11 cellular contexts compared by ENCODE assay signal in genomic region chr7:2802082-2802481, GRCh38. TPM values are rescaled to one million over a fixed set of nuclear protein-coding genes. Genes with fewer than 3 reads are reported as not detected.
DNase-seq lines count a peak whose midpoint lies in the region; ATAC-seq, FAIRE-seq and TF ChIP-seq lines count a peak whose summit lies in the region.
"Had no signal": no experiment of that assay in that cellular context is flagged by ENCODE, and none has a peak within 500 bp of the region (broad histone marks: within the 10 kb centered on the region; RNA-seq: fewer than 3 reads in every experiment).

No MANE protein-coding gene starts in this region.

- DNase-seq in HepG2 (ENCODE audit: low spot score): no peak
- no peak for DNase-seq in right lobe of liver
- no peak for DNase-seq in ascending aorta (ENCODE audit: low spot score in 2 of 2)
- no peak for DNase-seq in hepatocyte (ENCODE audit: low spot score)
- no peak for DNase-seq in psoas muscle
- DNase-seq in MV-4-11 (lab: John Stamatoyannopoulos, UW): no peak
- no peak for DNase-seq in activated naive CD4-positive, alpha-beta T cell treated with anti-CD3 and anti-CD28 coated beads, Interleukin-2, amount 50 U/mL, for 16 hours
- DNase-seq in WERI-Rb-1: no peak
- DNase-seq: occipital lobe; stimulated activated CD4-positive, alpha-beta T cell treated with anti-CD3 and anti-CD28 coated beads, Interleukin-2, amount 100 ng/mL, for 24 hours; stimulated activated naive CD8-positive, alpha-beta T cell treated with anti-CD3 and anti-CD28 coated beads, Interleukin-15, Interleukin-2, amounts not matched to agents 100 U/mL and 50 U/mL, for 24 hours had no signal

- in situ Hi-C loops in HepG2 (cut with HindIII; ENCODE audit: extremely low pct_ligation_motif_present, low pct_unique_long_range_greater_than_20kb): no loop called here

- WGBS in HepG2 (ENCODE audit: low lambda C conversion rate): 18% methylated on average over 2 of the region's 2 CpGs
- 55% methylated on average over 2 of the region's 2 CpGs for WGBS in right lobe of liver (ENCODE audit: insufficient coverage, low coverage, low lambda C conversion rate, missing lambda C conversion rate)
- 22% methylated on average over 2 of the region's 2 CpGs for WGBS in hepatocyte (ENCODE audit: low lambda C conversion rate, missing lambda C conversion rate)
- 49 to 71% (median 63%) methylated on average over 2 of the region's 2 CpGs for WGBS in psoas muscle, 3 donors

- peaks cover 98% of the 10 kb centered on the region for H3K4me1 ChIP-seq in HepG2 (ENCODE audit: insufficient read depth, low read length)
- H3K4me1 ChIP-seq in right lobe of liver: peaks cover 0 to 12% (median 2%) of the 10 kb centered on the region in 4 donors
- peaks cover 0 to 23% of the 10 kb centered on the region in 2 donors for H3K4me1 ChIP-seq in ascending aorta
- H3K4me1 ChIP-seq in hepatocyte (ENCODE audit: insufficient read depth): peaks cover 51% of the 10 kb centered on the region
- peaks cover 5% of the 10 kb centered on the region for H3K4me1 ChIP-seq in psoas muscle

- BruUV-seq in HepG2 (replicated peaks; lab: Mats Ljungman, UMichigan): no TSS peak

- TF ChIP-seq RAD21 in HepG2 (CRISPR knock-in tag; IDR thresholded peaks at IDR 0.05): no peak

- H2AFZ ChIP-seq in HepG2 (ENCODE audit: low read length): no peak overlapping the region
- no peak overlapping the region for H2AFZ ChIP-seq in hepatocyte

- FAIRE-seq in HepG2 (lab: Jason Lieb, UNC): no peak

- TF ChIP-seq CTCF in HepG2 (CRISPR knock-in tag; IDR thresholded peaks at IDR 0.05): no peak
- no peak for TF ChIP-seq CTCF in right lobe of liver (IDR thresholded peaks at IDR 0.05)
- no peak for TF ChIP-seq CTCF in ascending aorta (IDR thresholded peaks at IDR 0.05)
- no peak for TF ChIP-seq CTCF in hepatocyte (IDR thresholded peaks at IDR 0.05; ENCODE audit: poor library complexity)
- no peak for TF ChIP-seq CTCF in psoas muscle (IDR thresholded peaks at IDR 0.05)
- TF ChIP-seq CTCF in WERI-Rb-1 (IDR thresholded peaks at IDR 0.05; ENCODE audit: low read depth, low read length): no peak

- H3K9me3 ChIP-seq in HepG2 (ENCODE audit: low read length) (no peaks in the 10 kb centered on the region), right lobe of liver (no peaks in the 10 kb centered on the region), ascending aorta (no peaks in the 10 kb centered on the region), hepatocyte (ENCODE audit: low read depth) (no peaks in the 10 kb centered on the region), psoas muscle (no peaks in the 10 kb centered on the region), WERI-Rb-1 (ENCODE audit: severe bottlenecking) (no peaks in the 10 kb centered on the region)

- no peaks in the 10 kb centered on the region for H3K9me2 ChIP-seq in hepatocyte (replicated peaks; ENCODE audit: insufficient read depth)

- no peaks in the 10 kb centered on the region for H4K20me1 ChIP-seq in HepG2 (ENCODE audit: insufficient read depth, low read length)
- no peaks in the 10 kb centered on the region for H4K20me1 ChIP-seq in hepatocyte (ENCODE audit: insufficient read depth, poor library complexity, severe bottlenecking)

- H3K27ac ChIP-seq in HepG2 (ENCODE audit: extremely low read length, insufficient read depth, low read length): peak overlapping the region; percentile 97
- no peak overlapping the region for H3K27ac ChIP-seq in right lobe of liver
- peak overlapping the region; percentile 55 to 74 for H3K27ac ChIP-seq in ascending aorta
- peak overlapping the region; percentile 97 for H3K27ac ChIP-seq in hepatocyte
- no peak overlapping the region for H3K27ac ChIP-seq in psoas muscle
- no peak overlapping the region for H3K27ac ChIP-seq in WERI-Rb-1

- no peak for TF ChIP-seq EP300 in HepG2 (IDR thresholded peaks at IDR 0.05; ENCODE audit: low read depth in 2 of 2, low read length in 2 of 2)
- TF ChIP-seq EP300 in HepG2 (CRISPR knock-in tag; IDR thresholded peaks at IDR 0.05; ENCODE audit: borderline replicate concordance): no peak

- H3K4me2 ChIP-seq in HepG2 (ENCODE audit: low read depth, low read length) (peak overlapping the region; percentile 98), hepatocyte (peak overlapping the region; percentile 71)

- H3K27me3 ChIP-seq in HepG2 (ENCODE audit: control insufficient read depth in 1 of 2, insufficient read depth in 2 of 2, low read length in 2 of 2) (no peaks in the 10 kb centered on the region), right lobe of liver (no peaks in the 10 kb centered on the region), ascending aorta (no peaks in the 10 kb centered on the region), hepatocyte (no peaks in the 10 kb centered on the region), psoas muscle (ENCODE audit: insufficient read depth in 3 of 3, low read length in 2 of 3) (no peaks in the 10 kb centered on the region), WERI-Rb-1 (ENCODE audit: insufficient read depth, low read depth, severe bottlenecking) (no peaks in the 10 kb centered on the region)

- intact Hi-C loops in HepG2 (cut with micrococcal nuclease; ENCODE audit: unreplicated experiment): loop anchor here (1.0 to 5.0 kb wide), 3 partner anchors 42 to 60 kb away; partner anchors contain the start of gene GNA12
- intact Hi-C loops in right lobe of liver (cut with DNase I): no loop called here
- intact Hi-C loops in ascending aorta (cut with DNase I): no loop called here
- intact Hi-C loops in psoas muscle (cut with DNase I): no loop called here

- POLR2A ChIA-PET in HepG2 (lab: Yijun Ruan, JAX): interaction anchor here (0.6 to 3.9 kb wide), 13 partner anchors 9 to 62 kb away, joined by 3 to 54 read pairs (median 7); no protein-coding TSS in a partner anchor

- peak overlapping the region; percentile 84 for H3K9ac ChIP-seq in HepG2 (ENCODE audit: insufficient read depth, low read depth, low read length)

- TF ChIP-seq POLR2A in HepG2 (IDR thresholded peaks at IDR 0.05; ENCODE audit: insufficient read depth in 1 of 2, low read depth in 2 of 2, low read length in 2 of 2) (no peak), right lobe of liver (IDR thresholded peaks at IDR 0.05) (no peak)

- H3K4me3 ChIP-seq in HepG2 (replicated peaks in 1 of 3; ENCODE audit: insufficient read depth in 1 of 3, low read depth in 2 of 3, low read length in 3 of 3) (peak overlapping the region in 2 of 3 experiments; percentile 25 to 55; a peak in 2 of 6 replicates), right lobe of liver (no peak overlapping the region), ascending aorta (peak overlapping the region in 1 of 2 donors; percentile 50), hepatocyte (no peak overlapping the region), psoas muscle (no peak overlapping the region), WERI-Rb-1 (ENCODE audit: low read depth, low read length) (no peak overlapping the region)

- ATAC-seq in HepG2 (no peak), right lobe of liver (no peak), psoas muscle (no peak)
- ATAC-seq: stimulated activated naive CD8-positive, alpha-beta T cell treated with anti-CD3 and anti-CD28 coated beads, Interleukin-15, Interleukin-2, amounts not matched to agents 100 U/mL and 50 U/mL, for 24 hours had no signal

- H3K36me3 ChIP-seq in HepG2 (replicated peaks in 1 of 2; ENCODE audit: control insufficient read depth in 1 of 2, insufficient read depth in 2 of 2, low read length in 2 of 2): no peaks in the 10 kb centered on the region; a peak in 1 of 5 replicates
- H3K36me3 ChIP-seq in right lobe of liver: no peaks in the 10 kb centered on the region
- H3K36me3 ChIP-seq in ascending aorta: no peaks in the 10 kb centered on the region
- no peaks in the 10 kb centered on the region for H3K36me3 ChIP-seq in hepatocyte (replicated peaks; ENCODE audit: insufficient read depth, low read depth)
- no peaks in the 10 kb centered on the region for H3K36me3 ChIP-seq in psoas muscle (ENCODE audit: insufficient read depth in 1 of 2, low read depth in 1 of 2)
- no peaks in the 10 kb centered on the region for H3K36me3 ChIP-seq in WERI-Rb-1

- CTCF ChIA-PET in HepG2 (lab: Yijun Ruan, JAX; ENCODE audit: low intra/inter-chr PET ratio, low total read pairs): no interaction called here

- H3K79me2 ChIP-seq in HepG2 (ENCODE audit: insufficient read depth, low read length): peaks cover 82% of the 10 kb centered on the region
- peaks cover 74% of the 10 kb centered on the region for H3K79me2 ChIP-seq in hepatocyte

RNA-seq across cellular contexts. Expression of gene GNA12, which starts 42.0 kb away (rescaled TPM):
- 16.2 and 23.3 TPM in 2 replicates for total RNA-seq in HepG2 (2016; rRNA removed; fragmentation: Illumina TruSeq; extraction: Trizol)
- total RNA-seq in HepG2 (2016; cell fraction: cytosol; rRNA removed; fragmentation: Illumina TruSeq; extraction: Trizol; ENCODE audit: low read depth): 7.2 and 7.5 TPM in 2 replicates
- 16.1 and 17.2 TPM in 2 replicates for total RNA-seq in HepG2 (2016; cell fraction: insoluble cytoplasmic fraction; rRNA removed; fragmentation: Illumina TruSeq; extraction: Trizol)
- 26.9 and 27.9 TPM in 2 replicates for total RNA-seq in HepG2 (2016; cell fraction: membrane; rRNA removed; fragmentation: Illumina TruSeq; extraction: Trizol)
- total RNA-seq in HepG2 (2016; cell fraction: nucleus; rRNA removed; fragmentation: Illumina TruSeq; extraction: Trizol): 14.4 and 16.2 TPM in 2 replicates
- polyA plus RNA-seq in HepG2 (2011; rRNA removed): 50.9 and 68.0 TPM in 2 replicates
- polyA plus RNA-seq in HepG2 (2011; cell fraction: cytosol; rRNA removed): 45.6 and 47.6 TPM in 2 replicates
- 34.2 and 39.3 TPM in 2 replicates for polyA plus RNA-seq in HepG2 (2011; cell fraction: nucleus; rRNA removed)
- 39.2 and 40.4 TPM in 2 replicates for polyA plus RNA-seq in HepG2 (2012)
- 11.0 and 12.4 TPM in 2 replicates for polyA plus RNA-seq in HepG2 (2016; cell fraction: cytosol; fragmentation: Illumina TruSeq; extraction: Trizol; ENCODE audit: low read depth)
- 33.6 and 42.6 TPM in 2 replicates for polyA plus RNA-seq in HepG2 (2016; cell fraction: insoluble cytoplasmic fraction; fragmentation: Illumina TruSeq; extraction: Trizol; ENCODE audit: low read depth)
- 39.2 and 40.8 TPM in 2 replicates for polyA plus RNA-seq in HepG2 (2016; cell fraction: membrane; fragmentation: Illumina TruSeq; extraction: Trizol; ENCODE audit: low read depth)
- 26.9 and 29.3 TPM in 2 replicates for polyA plus RNA-seq in HepG2 (2016; cell fraction: nucleus; fragmentation: Illumina TruSeq; extraction: Trizol; ENCODE audit: insufficient read depth, low read depth)
- 54.6 and 166 TPM in 2 replicates for polyA minus RNA-seq in HepG2 (2011; rRNA and poly(A)+ RNA removed; ENCODE audit: low replicate concordance)
- polyA minus RNA-seq in HepG2 (2011; cell fraction: cytosol; rRNA and poly(A)+ RNA removed): 37.4 and 48.5 TPM in 2 replicates
- 30.9 and 39.8 TPM in 2 replicates for polyA minus RNA-seq in HepG2 (2011; cell fraction: nucleus; rRNA and poly(A)+ RNA removed)
- 10 to 100 TPM; 10.3 to 32.1 (median 14.1) TPM for total RNA-seq in right lobe of liver
- 61.0 TPM for total RNA-seq in ascending aorta
- total RNA-seq in hepatocyte: 28.4 and 54.8 TPM in 2 replicates
- polyA plus RNA-seq in hepatocyte: 34.8 and 40.2 TPM in 2 replicates
- 10 to 100 TPM; 14.6 to 20.2 (median 15.0) TPM for total RNA-seq in psoas muscle
- polyA plus RNA-seq in psoas muscle: 10 to 100 TPM in 2 of 3 donors, 1 to 10 TPM in 1; 7.1 to 19.3 (median 17.6) TPM

Comparison
In these comparisons a context has a peak if more than half of its experiments do, and no peak if none do; other contexts are left out.
1. H3K27ac ChIP-seq: peak in HepG2 (single experiment), ascending aorta (2 of 2) and hepatocyte (single experiment); none in right lobe of liver (0 of 3), psoas muscle (single experiment) and WERI-Rb-1 (single experiment).
2. H3K4me3 ChIP-seq: peak in HepG2 (2 of 3); none in right lobe of liver (0 of 3), hepatocyte (single experiment), psoas muscle (single experiment) and WERI-Rb-1 (single experiment).